7 cellular contexts compared by ENCODE assay signal in genomic region chr3:40842714-40843113, GRCh38.
"Had no signal": no experiment of that assay in that cellular context is flagged by ENCODE, and none has a peak within 500 bp of the region (broad histone marks: within the 10 kb centered on the region; RNA-seq: fewer than 3 reads in every experiment).

No MANE protein-coding gene starts in this region.

- FAIRE-seq: K562 had no signal

- H3K27ac ChIP-seq: GM23248, HL-60 had no signal

- H3K4me3 ChIP-seq: GM23248, K562 had no signal

- H2AFZ ChIP-seq: GM23248 had no signal

- ATAC-seq: K562 had no signal

- DNase-seq: GM23248, H7, HCEC 1CT, IMR-90, KG1 had no signal

- H3K9ac ChIP-seq: GM23248 had no signal
